ENCODE assay signal across 15 cellular contexts in genomic region chr12:46452776-46453175, GRCh38.
"Had no signal": no experiment of that assay in that cellular context is flagged by ENCODE, and none has a peak within 500 bp of the region (broad histone marks: within the 10 kb centered on the region; RNA-seq: fewer than 3 reads in every experiment).

No MANE protein-coding gene starts in this region.

- H3K9me3 ChIP-seq: ascending aorta, ovary, stomach had no signal

- H3K27me3 ChIP-seq: ascending aorta, cardiac muscle cell, ovary, stomach had no signal

- H3K36me3 ChIP-seq: ascending aorta, cardiac muscle cell, ovary, stomach had no signal

- DNase-seq: activated CD4-positive, alpha-beta memory T cell treated with anti-CD3 and anti-CD28 coated beads, Interleukin-2, amount 10 ng/mL, durations not matched to agents 7 days and 5 days; activated naive CD8-positive, alpha-beta T cell treated with anti-CD3 and anti-CD28 coated beads, Interleukin-2, amount 50 U/mL, for 24 hours; kidney; left ventricle myocardium superior; ovary; stomach had no signal

- H3K27ac Mint-ChIP-seq: activated CD4-positive, alpha-beta memory T cell treated with anti-CD3 and anti-CD28 coated beads, Interleukin-2, amount 10 ng/mL, durations not matched to agents 7 days and 5 days; T-helper 2 cell treated with Interferon-gamma antibody and Interleukin-4, amounts not matched to agents 5 μg/mL and 100 μg/mL, for 36 hours had no signal

- H3K4me3 ChIP-seq: ascending aorta, cardiac muscle cell, ovary, skin epidermis, stomach had no signal

- H3K9me3 Mint-ChIP-seq: activated CD4-positive, alpha-beta memory T cell treated with anti-CD3 and anti-CD28 coated beads, Interleukin-2, amount 10 ng/mL, durations not matched to agents 7 days and 5 days; activated naive CD8-positive, alpha-beta T cell treated with anti-CD3 and anti-CD28 coated beads, Interleukin-2, amount 50 U/mL, for 24 hours; neural crest cell; T-helper 2 cell treated with Interferon-gamma antibody and Interleukin-4, amounts not matched to agents 5 μg/mL and 100 μg/mL, for 36 hours had no signal

- H3K27ac ChIP-seq: ascending aorta, cardiac muscle cell, ovary, stomach had no signal

- ATAC-seq: activated CD4-positive, CD25-positive, alpha-beta regulatory T cell treated with anti-CD3 and anti-CD28 coated beads, Interleukin-2, amount 50 U/mL, for 24 hours; activated naive CD8-positive, alpha-beta T cell treated with anti-CD3 and anti-CD28 coated beads, Interleukin-2, amount 50 U/mL, for 24 hours; left ventricle myocardium superior had no signal

- FAIRE-seq: colon, frontal cortex, kidney, urothelium cell line had no signal
